12 cellular contexts compared by ENCODE assay signal in the genomic region with DNA sequence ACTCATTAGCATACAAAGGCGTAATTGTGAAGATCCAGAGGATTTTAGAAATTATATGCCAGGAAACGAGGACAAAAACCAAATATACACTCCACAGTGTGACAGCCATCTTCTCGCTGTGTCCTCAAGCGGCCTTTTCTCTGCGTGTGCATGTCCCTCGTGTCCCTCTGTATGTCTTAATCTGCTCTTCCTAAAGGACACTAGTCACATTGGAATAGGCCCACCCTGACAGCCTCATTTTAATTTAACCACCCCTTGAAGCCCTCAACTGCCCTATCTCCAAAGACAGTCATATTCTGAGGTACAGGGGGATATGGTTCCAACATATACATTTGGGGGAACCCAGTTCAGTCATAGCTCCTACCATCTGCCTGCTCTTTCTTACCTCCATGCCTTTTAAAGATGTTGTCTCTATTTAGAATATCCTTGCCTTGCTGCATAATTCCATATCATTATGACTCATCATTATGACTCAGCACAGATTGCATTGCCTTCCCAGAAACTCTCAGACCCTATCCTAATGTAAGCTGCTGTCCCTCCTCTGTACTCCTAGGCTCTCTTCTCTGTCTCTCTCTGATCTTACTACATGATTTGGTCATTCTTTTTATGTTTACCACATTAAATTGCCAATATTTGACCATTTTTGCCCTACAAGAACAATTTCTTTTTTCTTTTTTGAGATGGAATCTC.
DNase-seq lines count a peak whose midpoint lies in the region; FAIRE-seq and TF ChIP-seq lines count a peak whose summit lies in the region.
"Had no signal": no experiment of that assay in that cellular context is flagged by ENCODE, and none has a peak within 500 bp of the region (broad histone marks: within the 10 kb centered on the region; RNA-seq: fewer than 3 reads in every experiment).

No MANE protein-coding gene starts in this region.

- in situ Hi-C loops in astrocyte of the cerebellum (cut with HindIII; ENCODE audit: low sequenced_read_pairs) (no loop called here), HAP-1 (cut with MboI; ENCODE audit: low sequenced_read_pairs) (no loop called here)

- DNase-seq in A673 (ENCODE audit: low spot score) (peak; percentile 85), HS-27A (ENCODE audit: low read depth) (peak; percentile 72), astrocyte of the cerebellum (ENCODE audit: low read depth) (peak; percentile 83), keratinocyte (ENCODE audit: low read depth, low spot score) (no peak), NCI-H524 (lab: John Stamatoyannopoulos, UW) (no peak), SHP77 treated with DMSO at 0.1 percent for 48 hours (lab: John Stamatoyannopoulos, UW) (no peak), HAP-1 (ENCODE audit: low spot score in 2 of 2) (no peak)
- no peak for DNase-seq in stimulated activated CD4-positive, alpha-beta T cell treated with anti-CD3 and anti-CD28 coated beads, Interleukin-2, amount 100 ng/mL, for 24 hours
- DNase-seq: activated B cell treated with CpG ODN at 0.5 μM for 24 hours; CD4-positive, CD25-positive, alpha-beta regulatory T cell; stimulated activated CD4-positive, alpha-beta T cell treated with anti-CD3 and anti-CD28 coated beads, Interleukin-2, amount 100 ng/mL, for 48 hours had no signal

- H3K4me1 ChIP-seq in A673 (ENCODE audit: insufficient read depth, low read length, poor library complexity, severe bottlenecking) (peaks cover 14% of the 10 kb centered on the region), keratinocyte (ENCODE audit: control insufficient read depth, extremely low read depth, insufficient read depth, low read length) (peaks cover 12% of the 10 kb centered on the region), HAP-1 (peaks cover 5% of the 10 kb centered on the region)

- no peaks in the 10 kb centered on the region for H4K20me1 ChIP-seq in keratinocyte (ENCODE audit: control insufficient read depth, extremely low read depth, insufficient read depth, low read length)

- H3K4me2 ChIP-seq in keratinocyte (ENCODE audit: control insufficient read depth, extremely low read depth, insufficient read depth, low read depth, low read length), result peak overlapping the region; percentile 12

- no peaks in the 10 kb centered on the region for H3K9me1 ChIP-seq in keratinocyte (ENCODE audit: control insufficient read depth, extremely low read depth, insufficient read depth, low read length)

- H3K27me3 ChIP-seq in A673 (replicated peaks; ENCODE audit: insufficient read depth, low read depth, low read length, poor library complexity) (no peaks in the 10 kb centered on the region), keratinocyte (ENCODE audit: control insufficient read depth, extremely low read depth, insufficient read depth, low read length) (no peaks in the 10 kb centered on the region), HAP-1 (ENCODE audit: low read depth) (no peaks in the 10 kb centered on the region)
- H3K27me3 ChIP-seq: cardiac muscle cell had no signal

- H3K9ac ChIP-seq in keratinocyte (ENCODE audit: control insufficient read depth, extremely low read depth, insufficient read depth, low read length), result no peak overlapping the region

- H3K4me3 ChIP-seq in A673 (ENCODE audit: low read depth, low read length, poor library complexity, severe bottlenecking) (no peak overlapping the region), astrocyte of the cerebellum (ENCODE audit: low read depth, low read length) (no peak overlapping the region), keratinocyte (ENCODE audit: control insufficient read depth in 2 of 3, extremely low read depth in 1 of 3, insufficient read depth in 2 of 3, low read depth in 1 of 3, low read length in 3 of 3) (no peak overlapping the region), HAP-1 (no peak overlapping the region)
- H3K4me3 ChIP-seq: cardiac muscle cell had no signal

- no TSS peak for BruUV-seq in A673 (replicated peaks; lab: Mats Ljungman, UMichigan)

- CTCF ChIA-PET in A673 (lab: Charles Lee), result no interaction called here

- peak; percentile 66 for FAIRE-seq in keratinocyte (lab: Jason Lieb, UNC)

- H3K9me3 ChIP-seq in A673 (ENCODE audit: low read depth, low read length, poor library complexity, severe bottlenecking) (no peaks in the 10 kb centered on the region), keratinocyte (ENCODE audit: control insufficient read depth, low read depth, low read length) (no peaks in the 10 kb centered on the region), HAP-1 (no peaks in the 10 kb centered on the region)

- H3K36me3 ChIP-seq in A673 (ENCODE audit: insufficient read depth, low read length, poor library complexity, severe bottlenecking) (no peaks in the 10 kb centered on the region), keratinocyte (ENCODE audit: control insufficient read depth in 2 of 2, extremely low read depth in 1 of 2, insufficient read depth in 2 of 2, low read length in 2 of 2) (peaks cover 0 to 2% of the 10 kb centered on the region in 2 experiments), HAP-1 (replicated peaks) (no peaks in the 10 kb centered on the region; the same call in 1 of the 2 replicates)
- H3K36me3 ChIP-seq: cardiac muscle cell had no signal

- H3K79me2 ChIP-seq in keratinocyte (ENCODE audit: control insufficient read depth, insufficient read depth, low read length), result no peaks in the 10 kb centered on the region

- peak overlapping the region; percentile 66 for H3K27ac ChIP-seq in A673 (ENCODE audit: low read depth, low read length, poor library complexity, severe bottlenecking)
- H3K27ac ChIP-seq in keratinocyte (ENCODE audit: control insufficient read depth, insufficient read depth, low read length), result peak overlapping the region; percentile 34
- H3K27ac ChIP-seq: cardiac muscle cell had no signal

- dilution Hi-C loops in keratinocyte (cut with MboI; ENCODE audit: extremely low pct_ligation_motif_present, low sequenced_read_pairs), result no loop called here

- H2AFZ ChIP-seq in keratinocyte (ENCODE audit: control insufficient read depth, low read length), result no peak overlapping the region

- intact Hi-C loops in A673 (cut with micrococcal nuclease; ENCODE audit: unreplicated experiment), result no loop called here

- POLR2A ChIA-PET in A673 (lab: Charles Lee; ENCODE audit: low non-redundant PET), result no interaction called here

- TF ChIP-seq CTCF in A673 (conservative IDR thresholded peaks at IDR 0.05; ENCODE audit: low read depth, low read length) (no peak), astrocyte of the cerebellum (IDR thresholded peaks at IDR 0.05; ENCODE audit: low read depth, low read length, missing control alignments) (no peak), keratinocyte (optimal IDR thresholded peaks at IDR 0.05 in 1 of 3, IDR thresholded peaks at IDR 0.05 in 1 of 3, conservative IDR thresholded peaks at IDR 0.05 in 1 of 3; ENCODE audit: extremely low read depth in 1 of 3, insufficient read depth in 2 of 3, low read length in 3 of 3) (no peak)

Comparison
In these comparisons a context has a peak if more than half of its experiments do, and no peak if none do; other contexts are left out.
1. DNase-seq: peak in A673 (single experiment), HS-27A (single experiment) and astrocyte of the cerebellum (single experiment); none in keratinocyte (single experiment), NCI-H524 (0 of 2), SHP77 treated with DMSO at 0.1 percent for 48 hours (single experiment), stimulated activated CD4-positive, alpha-beta T cell treated with anti-CD3 and anti-CD28 coated beads, Interleukin-2, amount 100 ng/mL, for 24 hours (0 of 2) and HAP-1 (0 of 2).